Comparison of ENCODE assay signal across 28 cellular contexts in genomic region chr3:153959321-153959717, GRCh38.
"Had no signal": no experiment of that assay in that cellular context is flagged by ENCODE, and none has a peak within 500 bp of the region (broad histone marks: within the 10 kb centered on the region; RNA-seq: fewer than 3 reads in every experiment).

No MANE protein-coding gene starts in this region.

- H3K27ac Mint-ChIP-seq: naive B cell; natural killer cell treated with Interleukin-12 subunit alpha and Interleukin-12 subunit beta and Interleukin-15 and Interleukin-18, amount 100 ng/mL, for 72 hours; neural progenitor cell; stimulated activated naive CD8-positive, alpha-beta T cell treated with anti-CD3 and anti-CD28 coated beads, Interleukin-15, amount 100 ng/mL, for 72 hours had no signal

- H3K4me2 ChIP-seq: hepatocyte, neural progenitor cell, smooth muscle cell had no signal

- DNase-seq: dermis blood vessel endothelial cell; effector memory CD4-positive, alpha-beta T cell; heart left ventricle; left cardiac atrium; left lung; mucosa of descending colon; naive B cell; ovary; retina; right lobe of liver; stimulated activated CD4-positive, alpha-beta T cell treated with anti-CD3 and anti-CD28 coated beads, Interleukin-12 subunit alpha, Interleukin-12 subunit beta, amount 100 ng/mL, for 4 hours; stimulated activated CD4-positive, alpha-beta T cell treated with anti-CD3 and anti-CD28 coated beads, Interleukin-1b, Interleukin-23, amount 100 ng/mL, for 48 hours; stimulated activated CD4-positive, alpha-beta T cell treated with anti-CD3 and anti-CD28 coated beads, Interleukin-4, amount 100 ng/mL, for 1 hour; stimulated activated CD8-positive, alpha-beta memory T cell treated with anti-CD3 and anti-CD28 coated beads, Interleukin-4, amount 100 ng/mL, for 48 hours; stimulated activated naive CD4-positive, alpha-beta T cell; stimulated activated naive CD8-positive, alpha-beta T cell treated with anti-CD3 and anti-CD28 coated beads, Interleukin-15, amount 100 ng/mL, for 72 hours; transverse colon; upper lobe of right lung; uterus had no signal

- H2AFZ ChIP-seq: hepatocyte, neural progenitor cell had no signal

- H3K27me3 ChIP-seq: esophagus muscularis mucosa, hepatocyte, left lung, neural progenitor cell, ovary, right lobe of liver, suprapubic skin, transverse colon, upper lobe of right lung, uterus had no signal

- H3K36me3 ChIP-seq: esophagus muscularis mucosa, heart left ventricle, left lung, neural progenitor cell, ovary, right lobe of liver, suprapubic skin, transverse colon, upper lobe of right lung, uterus had no signal

- FAIRE-seq: endothelial cell of umbilical vein, frontal cortex had no signal

- H3K27ac ChIP-seq: coronary artery, esophagus muscularis mucosa, heart left ventricle, hepatocyte, left lung, neural progenitor cell, ovary, right lobe of liver, suprapubic skin, transverse colon, upper lobe of right lung, uterus had no signal

- H3K4me1 Mint-ChIP-seq: naive B cell; stimulated activated naive CD8-positive, alpha-beta T cell treated with anti-CD3 and anti-CD28 coated beads, Interleukin-15, amount 100 ng/mL, for 72 hours had no signal

- H3K4me3 Mint-ChIP-seq: naive B cell; natural killer cell treated with Interleukin-12 subunit alpha and Interleukin-12 subunit beta and Interleukin-15 and Interleukin-18, amount 100 ng/mL, for 72 hours; neural progenitor cell; stimulated activated naive CD8-positive, alpha-beta T cell treated with anti-CD3 and anti-CD28 coated beads, Interleukin-15, amount 100 ng/mL, for 72 hours had no signal

- H3K9me3 Mint-ChIP-seq: natural killer cell treated with Interleukin-12 subunit alpha and Interleukin-12 subunit beta and Interleukin-15 and Interleukin-18, amount 100 ng/mL, for 72 hours; neural progenitor cell; stimulated activated naive CD8-positive, alpha-beta T cell treated with anti-CD3 and anti-CD28 coated beads, Interleukin-15, amount 100 ng/mL, for 72 hours had no signal

- H3K9me3 ChIP-seq: esophagus muscularis mucosa, heart left ventricle, left lung, mucosa of descending colon, ovary, right lobe of liver, suprapubic skin, transverse colon, upper lobe of right lung, uterus had no signal

- H3K4me3 ChIP-seq: coronary artery, esophagus muscularis mucosa, heart left ventricle, hepatocyte, left lung, mucosa of descending colon, neural progenitor cell, ovary, right lobe of liver, smooth muscle cell, suprapubic skin, transverse colon, upper lobe of right lung, uterus had no signal

- H3K79me2 ChIP-seq: hepatocyte had no signal

- H3K27me3 Mint-ChIP-seq: stimulated activated naive CD8-positive, alpha-beta T cell treated with anti-CD3 and anti-CD28 coated beads, Interleukin-15, amount 100 ng/mL, for 72 hours had no signal

- H3K9ac ChIP-seq: neural progenitor cell had no signal

- H3K4me1 ChIP-seq: heart left ventricle, left lung, neural progenitor cell, right lobe of liver, upper lobe of right lung, uterus had no signal

- H3K36me3 Mint-ChIP-seq: naive B cell; natural killer cell treated with Interleukin-12 subunit alpha and Interleukin-12 subunit beta and Interleukin-15 and Interleukin-18, amount 100 ng/mL, for 72 hours; neural progenitor cell had no signal
